30 cellular contexts compared by ENCODE assay signal in the genomic region with DNA sequence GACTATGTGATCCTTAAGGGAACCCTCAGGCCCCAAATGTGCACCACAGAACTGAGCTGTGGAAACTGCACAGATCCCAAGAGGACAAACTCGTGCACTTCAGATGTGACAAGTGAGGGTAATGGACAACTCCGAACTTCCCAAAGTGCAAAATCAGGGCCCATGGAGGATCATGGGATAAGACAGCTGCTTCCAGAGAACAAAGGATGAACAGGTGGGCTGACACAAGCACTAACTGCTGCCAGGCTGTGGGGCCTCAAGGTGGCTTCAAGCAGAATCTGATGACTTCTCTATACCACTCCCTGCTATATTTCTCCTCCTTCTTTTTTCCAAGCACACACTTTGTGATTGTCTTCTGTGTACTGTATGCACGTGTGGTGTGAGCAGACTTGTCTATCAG.
"Had no signal": no experiment of that assay in that cellular context is flagged by ENCODE, and none has a peak within 500 bp of the region (broad histone marks: within the 10 kb centered on the region; RNA-seq: fewer than 3 reads in every experiment).

No MANE protein-coding gene starts in this region.

- H3K9me3 ChIP-seq: colonic mucosa, gastrocnemius medialis, left lung, ovary, psoas muscle, testis, tibial artery had no signal

- H3K27ac ChIP-seq: colonic mucosa, epithelial cell of prostate, gastrocnemius medialis, heart right ventricle, left lung, ovary, psoas muscle, testis, tibial artery had no signal

- H3K36me3 ChIP-seq: colonic mucosa, ovary had no signal

- H3K27me3 Mint-ChIP-seq: dendritic cell treated with granulocyte-macrophage colony-stimulating factor and Interleukin-4, amounts not matched to agents 40 ng/mL and 50 ng/mL, for 4 days; naive thymus-derived CD8-positive, alpha-beta T cell; stimulated activated naive CD8-positive, alpha-beta T cell treated with anti-CD3 and anti-CD28 coated beads, Interleukin-15, amount 100 ng/mL, for 72 hours; type B pancreatic cell had no signal

- H3K9me3 Mint-ChIP-seq: endodermal cell; naive thymus-derived CD8-positive, alpha-beta T cell; type B pancreatic cell had no signal

- H3K4me3 Mint-ChIP-seq: dendritic cell treated with granulocyte-macrophage colony-stimulating factor and Interleukin-4, amounts not matched to agents 40 ng/mL and 50 ng/mL, for 4 days; endodermal cell; naive thymus-derived CD8-positive, alpha-beta T cell; stimulated activated naive CD8-positive, alpha-beta T cell treated with anti-CD3 and anti-CD28 coated beads, Interleukin-15, amount 100 ng/mL, for 72 hours; type B pancreatic cell had no signal

- DNase-seq: colonic mucosa; effector CD8-positive, alpha-beta T cell; endodermal cell; foreskin fibroblast; gastrocnemius medialis; heart right ventricle; hippocampal formation; left cardiac atrium; left lung; mesenchymal stem cell; midbrain; naive thymus-derived CD8-positive, alpha-beta T cell; occipital lobe; ovary; posterior cingulate gyrus; psoas muscle; right cardiac atrium; small intestine; stimulated activated CD4-positive, alpha-beta T cell treated with anti-CD3 and anti-CD28 coated beads, Interleukin-12 subunit alpha, Interleukin-12 subunit beta, amount 100 ng/mL, for 4 hours; stimulated activated CD4-positive, alpha-beta T cell treated with anti-CD3 and anti-CD28 coated beads, Interleukin-1b, Interleukin-23, amount 100 ng/mL, for 48 hours; stimulated activated CD4-positive, alpha-beta T cell treated with anti-CD3 and anti-CD28 coated beads, Interleukin-4, amount 100 ng/mL, for 1 hour; stimulated activated CD8-positive, alpha-beta memory T cell treated with anti-CD3 and anti-CD28 coated beads, Interleukin-4, amount 100 ng/mL, for 48 hours; stimulated activated naive CD4-positive, alpha-beta T cell; stimulated activated naive CD8-positive, alpha-beta T cell treated with anti-CD3 and anti-CD28 coated beads, Interleukin-15, amount 100 ng/mL, for 72 hours; testis; tibial artery had no signal

- H3K27ac Mint-ChIP-seq: dendritic cell treated with granulocyte-macrophage colony-stimulating factor and Interleukin-4, amounts not matched to agents 40 ng/mL and 50 ng/mL, for 4 days; endodermal cell; type B pancreatic cell had no signal

- H3K4me1 ChIP-seq: colonic mucosa, psoas muscle had no signal

- H3K4me3 ChIP-seq: colonic mucosa, gastrocnemius medialis, heart right ventricle, left lung, ovary, psoas muscle, testis, tibial artery had no signal

- H3K27me3 ChIP-seq: colonic mucosa, gastrocnemius medialis, heart right ventricle, left lung, ovary, testis, tibial artery had no signal

- ATAC-seq: esophagus mucosa; gastrocnemius medialis; left cardiac atrium; left lung; naive thymus-derived CD8-positive, alpha-beta T cell; psoas muscle; right cardiac atrium; stimulated activated naive CD8-positive, alpha-beta T cell treated with anti-CD3 and anti-CD28 coated beads, Interleukin-15, amount 100 ng/mL, for 72 hours had no signal
